In genomic region chr9:99513441-99514112, GRCh38 we compare ENCODE assay signal across 12 cellular contexts.
A peak's percentile ranks its signal among the peaks of the same experiment; 100 is the strongest.
DNase-seq lines count a peak whose midpoint lies in the region; ATAC-seq and TF ChIP-seq lines count a peak whose summit lies in the region.
"Had no signal": no experiment of that assay in that cellular context is flagged by ENCODE, and none has a peak within 500 bp of the region (broad histone marks: within the 10 kb centered on the region; RNA-seq: fewer than 3 reads in every experiment).

No MANE protein-coding gene starts in this region.

- H3K9me3 Mint-ChIP-seq in IgD-negative memory B cell, result no peaks in the 10 kb centered on the region

- no peak for TF ChIP-seq POLR2A in lower leg skin (IDR thresholded peaks at IDR 0.05)

- H3K4me3 ChIP-seq in lower leg skin (ENCODE audit: low read depth, poor library complexity, severe bottlenecking), result no peak overlapping the region
- H3K4me3 ChIP-seq: pancreas, SK-N-MC, vagina had no signal

- DNase-seq in CD1c-positive myeloid dendritic cell (ENCODE audit: extremely low spot score) (peak; percentile 92), lower leg skin (ENCODE audit: low spot score in 2 of 2) (no peak), AG20443 (ENCODE audit: low spot score) (no peak), foreskin melanocyte (no peak), NCI-H2227 (lab: John Stamatoyannopoulos, UW; ENCODE audit: unreplicated experiment) (no peak)
- DNase-seq: erythroblast, pancreas had no signal

- ATAC-seq in GM19324 (IDR thresholded peaks at IDR 0.05; ENCODE audit: low FRiP score, unreplicated experiment), result peak; percentile 59
- ATAC-seq in HG02798 (IDR thresholded peaks at IDR 0.05; ENCODE audit: poor library complexity, unreplicated experiment), result peak; percentile 62

- H3K27me3 Mint-ChIP-seq in IgD-negative memory B cell, result peaks cover 1% of the 10 kb centered on the region

- intact Hi-C loops in lower leg skin (cut with DNase I; ENCODE audit: low total_unique reads), result no loop called here

- 86 to 90% methylated on average over 2 of the region's 2 CpGs for WGBS in lower leg skin, 2 donors

- H3K4me1 Mint-ChIP-seq in IgD-negative memory B cell, result peaks cover 32 to 45% (median 37%) of the 10 kb centered on the region in 3 donors

- H3K4me3 Mint-ChIP-seq in IgD-negative memory B cell, result peak overlapping the region in 1 of 4 donors; percentile 4

- peak overlapping the region in 2 of 3 donors; percentile 21 to 61 for H3K27ac Mint-ChIP-seq in IgD-negative memory B cell

- TF ChIP-seq CTCF in lower leg skin (IDR thresholded peaks at IDR 0.05), result no peak

- H3K36me3 Mint-ChIP-seq in IgD-negative memory B cell, result no peaks in the 10 kb centered on the region
